8 cellular contexts compared by ENCODE assay signal in genomic region chr17:73231841-73232586, GRCh38. TPM values are rescaled to one million over a fixed set of nuclear protein-coding genes. Genes with fewer than 3 reads are reported as not detected.
DNase-seq lines count a peak whose midpoint lies in the region; ATAC-seq and TF ChIP-seq lines count a peak whose summit lies in the region.

No MANE protein-coding gene starts in this region.

- peak; percentile 31 for TF ChIP-seq CTCF in GM20000 (IDR thresholded peaks at IDR 0.05; ENCODE audit: extremely low read depth, missing control alignments)

- peaks cover 53 to 55% of the 10 kb centered on the region in 2 donors for H3K4me1 Mint-ChIP-seq in effector memory CD8-positive, alpha-beta T cell (ENCODE audit: low read depth in 2 of 2)
- peaks cover 31% of the 10 kb centered on the region for H3K4me1 Mint-ChIP-seq in memory B cell

- peak overlapping the region; percentile 94 to 95 for H3K4me3 Mint-ChIP-seq in effector memory CD8-positive, alpha-beta T cell
- peak overlapping the region; percentile 97 for H3K4me3 Mint-ChIP-seq in memory B cell

- peak; percentile 98 for DNase-seq in COLO829 (ENCODE audit: low spot score)
- peak; percentile 96 for DNase-seq in GM20000 (ENCODE audit: low spot score)
- peak; percentile 96 for DNase-seq in HT-29 (ENCODE audit: low spot score)
- DNase-seq in NK-92 treated with Interleukin-12 subunit alpha and Interleukin-12 subunit beta, amount 100 ng/mL, for 24 hours (lab: John Stamatoyannopoulos, UW), result peak; percentile 93
- DNase-seq in activated CD8-positive, alpha-beta memory T cell treated with anti-CD3 and anti-CD28 coated beads for 4 hours (ENCODE audit: low read depth in 2 of 2), result peak; percentile 93 to 96
- peak; percentile 96 to 98 (median 97) for DNase-seq in effector memory CD8-positive, alpha-beta T cell
- DNase-seq in memory B cell (ENCODE audit: low spot score in 2 of 2), result peak; percentile 94
- DNase-seq in stimulated activated CD8-positive, alpha-beta memory T cell treated with anti-CD3 and anti-CD28 coated beads, Interleukin-12 subunit alpha, Interleukin-12 subunit beta, amount 100 ng/mL, for 1 hour (ENCODE audit: low read depth), result peak; percentile 96

- peak overlapping the region; percentile 97 for H3K27ac Mint-ChIP-seq in effector memory CD8-positive, alpha-beta T cell
- peak overlapping the region; percentile 96 for H3K27ac Mint-ChIP-seq in memory B cell

- ATAC-seq in effector memory CD8-positive, alpha-beta T cell (replicated peaks), result peak; percentile 89
- peak; percentile 92 for ATAC-seq in memory B cell (ENCODE audit: low read depth)

- H3K9me3 Mint-ChIP-seq in effector memory CD8-positive, alpha-beta T cell, result no peaks in the 10 kb centered on the region
- H3K9me3 Mint-ChIP-seq in memory B cell, result no peaks in the 10 kb centered on the region

- peaks cover 25% of the 10 kb centered on the region for H3K36me3 Mint-ChIP-seq in effector memory CD8-positive, alpha-beta T cell (ENCODE audit: insufficient read depth)
- H3K36me3 Mint-ChIP-seq in memory B cell, result peaks cover 10% of the 10 kb centered on the region

- no peaks in the 10 kb centered on the region for H3K27me3 Mint-ChIP-seq in effector memory CD8-positive, alpha-beta T cell
- H3K27me3 Mint-ChIP-seq in memory B cell, result no peaks in the 10 kb centered on the region

RNA-seq across cellular contexts. Expression of gene CPSF4L, which starts 29.7 kb away (rescaled TPM):
- 0.13 TPM in 1 of 2 replicates, not detected in the other for total RNA-seq in HT-29 (2014; rRNA removed; shearing (Covaris generic))

RNA-seq across cellular contexts. Expression of gene COG1, which starts 39.2 kb away (rescaled TPM):
- 16.3 and 23.0 TPM in 2 replicates for total RNA-seq in HT-29 (2014; rRNA removed; shearing (Covaris generic))

Comparison
In these comparisons a context has a peak if more than half of its experiments do, and no peak if none do; other contexts are left out.
1. Peak in every context shown above with its lines: DNase-seq and ATAC-seq.